In genomic region chr21:45642122-45642813, GRCh38 we compare ENCODE assay signal across 10 cellular contexts. TPM values are rescaled to one million over a fixed set of nuclear protein-coding genes. Genes with fewer than 3 reads are reported as not detected.
A peak's percentile ranks its signal among the peaks of the same experiment; 100 is the strongest.
DNase-seq lines count a peak whose midpoint lies in the region; ATAC-seq, FAIRE-seq and TF ChIP-seq lines count a peak whose summit lies in the region.
"Had no signal": no experiment of that assay in that cellular context is flagged by ENCODE, and none has a peak within 500 bp of the region (broad histone marks: within the 10 kb centered on the region; RNA-seq: fewer than 3 reads in every experiment).

No MANE protein-coding gene starts in this region.

- no peak overlapping the region for H3K27ac ChIP-seq in CD8-positive, alpha-beta T cell (ENCODE audit: low read depth, low read length)
- no peak overlapping the region for H3K27ac ChIP-seq in endothelial cell of umbilical vein (ENCODE audit: insufficient read depth, low read depth, low read length)
- H3K27ac ChIP-seq in pancreas = no peak overlapping the region

- no peak for TF ChIP-seq CTCF in CD8-positive, alpha-beta T cell (IDR thresholded peaks at IDR 0.05)
- TF ChIP-seq CTCF in endothelial cell of umbilical vein (IDR thresholded peaks at IDR 0.05; ENCODE audit: extremely low read depth in 1 of 2, insufficient read depth in 1 of 2, low read depth in 1 of 2, low read length in 2 of 2) = no peak
- TF ChIP-seq CTCF in pancreas (IDR thresholded peaks at IDR 0.05) = no peak

- no peak for ATAC-seq in CD8-positive, alpha-beta T cell
- ATAC-seq in HG02571 (IDR thresholded peaks at IDR 0.05; ENCODE audit: unreplicated experiment) = peak; percentile 18
- no peak for ATAC-seq in pancreas
- ATAC-seq in GM21737 (IDR thresholded peaks at IDR 0.05; ENCODE audit: unreplicated experiment) = no peak

- no peaks in the 10 kb centered on the region for H3K36me3 ChIP-seq in CD8-positive, alpha-beta T cell (ENCODE audit: insufficient read depth, low read length)
- no peaks in the 10 kb centered on the region for H3K36me3 ChIP-seq in endothelial cell of umbilical vein (ENCODE audit: control insufficient read depth in 2 of 2, extremely low read depth in 1 of 2, insufficient read depth in 2 of 2, low read length in 2 of 2)
- no peaks in the 10 kb centered on the region for H3K36me3 ChIP-seq in pancreas

- 11 to 15% methylated on average over 71 to 91 of the region's 91 CpGs for WGBS in pancreas, 2 donors

- intact Hi-C loops in CD8-positive, alpha-beta T cell (cut with DNase I, micrococcal nuclease) = loop anchor here (2.0 to 10.0 kb wide), 6 partner anchors 27 to 825 kb away; partner anchors contain the start of genes ADARB1 (in 1 of the 2), COL6A1 (in 1 of the 2), LSS (in 1 of the 2) and SUMO3 (in 1 of the 2)
- intact Hi-C loops in endothelial cell of umbilical vein (cut with micrococcal nuclease) (loop anchor here (2.0 kb wide), 2 partner anchors 51 to 85 kb away; no protein-coding TSS in a partner anchor), pancreas (cut with DNase I) (no loop called here)

- POLR2A ChIA-PET in CD8-positive, alpha-beta T cell (lab: Charles Lee) = no interaction called here
- POLR2A ChIA-PET in endothelial cell of umbilical vein (lab: Charles Lee) = no interaction called here

- H3K4me3 Mint-ChIP-seq in CD8-positive, alpha-beta T cell = peak overlapping the region; percentile 67

- H3K27ac Mint-ChIP-seq in CD8-positive, alpha-beta T cell = no peak overlapping the region

- no TSS peak for BruUV-seq in endothelial cell of umbilical vein (replicated peaks; lab: Mats Ljungman, UMichigan)

- peak overlapping the region; percentile 24 for H2AFZ ChIP-seq in endothelial cell of umbilical vein (ENCODE audit: low read depth, low read length)

- no peak overlapping the region for H3K9ac ChIP-seq in endothelial cell of umbilical vein (replicated peaks; ENCODE audit: extremely low read depth, insufficient read depth, low read length)

- H3K4me1 Mint-ChIP-seq in CD8-positive, alpha-beta T cell (ENCODE audit: low read depth) = peaks cover 33% of the 10 kb centered on the region

- CTCF ChIA-PET in CD8-positive, alpha-beta T cell (lab: Charles Lee) = no interaction called here
- CTCF ChIA-PET in endothelial cell of umbilical vein (lab: Charles Lee) = no interaction called here

- peaks cover 21% of the 10 kb centered on the region for H3K27me3 Mint-ChIP-seq in CD8-positive, alpha-beta T cell (ENCODE audit: low read depth)

- peaks cover 21% of the 10 kb centered on the region for H3K4me1 ChIP-seq in CD8-positive, alpha-beta T cell (ENCODE audit: insufficient read depth, low read length)
- H3K4me1 ChIP-seq in endothelial cell of umbilical vein (ENCODE audit: control insufficient read depth, extremely low read depth, insufficient read depth, low read length) = no peaks in the 10 kb centered on the region
- H3K4me1 ChIP-seq in pancreas = no peaks in the 10 kb centered on the region

- H3K36me3 Mint-ChIP-seq in CD8-positive, alpha-beta T cell = no peaks in the 10 kb centered on the region
- H3K36me3 Mint-ChIP-seq: IgD-negative memory B cell had no signal

- dilution Hi-C loops in endothelial cell of umbilical vein (cut with MboI; ENCODE audit: extremely low pct_ligation_motif_present, low sequenced_read_pairs) = no loop called here

- FAIRE-seq in endothelial cell of umbilical vein (lab: Jason Lieb, UNC) (no peak), pancreas (lab: Jason Lieb, UNC) (no peak)
- FAIRE-seq: endometrium had no signal

- no peaks in the 10 kb centered on the region for H4K20me1 ChIP-seq in endothelial cell of umbilical vein (replicated peaks; ENCODE audit: control insufficient read depth, extremely low read depth, insufficient read depth, low read length)

- no peak overlapping the region for H3K4me2 ChIP-seq in endothelial cell of umbilical vein (ENCODE audit: insufficient read depth, low read length)

- no peak for DNase-seq in CD8-positive, alpha-beta T cell
- DNase-seq in endothelial cell of umbilical vein (ENCODE audit: low read depth, low spot score) (no peak), pancreas (peak in 4 of 6 donors; percentile 33 to 79 (median 62)), GM19238 (ENCODE audit: insufficient read length, low spot score) (no peak), foreskin melanocyte (no peak)
- DNase-seq in activated CD4-positive, alpha-beta T cell treated with anti-CD3 and anti-CD28 coated beads, Interleukin-2, amount 50 U/mL, for 1 hour = no peak

- peaks cover 15% of the 10 kb centered on the region for H3K27me3 ChIP-seq in CD8-positive, alpha-beta T cell (ENCODE audit: insufficient read depth, low read length)
- H3K27me3 ChIP-seq in endothelial cell of umbilical vein (ENCODE audit: control insufficient read depth in 2 of 2, insufficient read depth in 2 of 2, low read length in 2 of 2) = peaks cover 13 to 29% of the 10 kb centered on the region in 2 experiments
- no peaks in the 10 kb centered on the region for H3K27me3 ChIP-seq in pancreas

- no peak overlapping the region for H3K4me3 ChIP-seq in CD8-positive, alpha-beta T cell (ENCODE audit: low read depth, low read length)
- H3K4me3 ChIP-seq in endothelial cell of umbilical vein (replicated peaks in 1 of 3; ENCODE audit: insufficient read depth in 1 of 3, low read depth in 1 of 3, low read length in 3 of 3) = no peak overlapping the region
- peak overlapping the region in 2 of 4 donors; percentile 21 to 37 for H3K4me3 ChIP-seq in pancreas

- TF ChIP-seq POLR2A in endothelial cell of umbilical vein (IDR thresholded peaks at IDR 0.05; ENCODE audit: low read depth, low read length) = no peak

- no peaks in the 10 kb centered on the region for H3K9me1 ChIP-seq in endothelial cell of umbilical vein (replicated peaks; ENCODE audit: control insufficient read depth, extremely low read depth, insufficient read depth, low read length)

- no peaks in the 10 kb centered on the region for H3K79me2 ChIP-seq in endothelial cell of umbilical vein (ENCODE audit: control insufficient read depth, insufficient read depth, low read length)

- H3K9me3 ChIP-seq in CD8-positive, alpha-beta T cell (ENCODE audit: low read length) = no peaks in the 10 kb centered on the region
- no peaks in the 10 kb centered on the region for H3K9me3 ChIP-seq in endothelial cell of umbilical vein (replicated peaks; ENCODE audit: control insufficient read depth, insufficient read depth, low read length)
- H3K9me3 ChIP-seq in pancreas = no peaks in the 10 kb centered on the region

- no peaks in the 10 kb centered on the region for H3K9me3 Mint-ChIP-seq in CD8-positive, alpha-beta T cell
- H3K9me3 Mint-ChIP-seq: IgD-negative memory B cell had no signal

TF ChIP-seq in endothelial cell of umbilical vein, 7 proteins besides CTCF, POLR2A, EP300 and RAD21:
- TF ChIP-seq POLR2AphosphoS5 (IDR thresholded peaks at IDR 0.05; ENCODE audit: insufficient read depth, low read depth, low read length) (no peak), EZH2 (IDR thresholded peaks at IDR 0.05; ENCODE audit: borderline replicate concordance, low read depth, low read length, severe bottlenecking) (peak; percentile 67)

RNA-seq across cellular contexts. Expression of gene PCBP3, which starts 1.3 kb away (rescaled TPM):
- 1 to 10 TPM; 1.3 to 2.4 TPM for total RNA-seq in CD8-positive, alpha-beta T cell
- total RNA-seq in endothelial cell of umbilical vein = 0.39 and 1.1 TPM in 2 replicates
- 0.06 TPM in 1 of 2 replicates, not detected in the other for polyA plus RNA-seq in endothelial cell of umbilical vein
- not detected in 2 replicates for polyA plus RNA-seq in endothelial cell of umbilical vein (2011; cell fraction: cytosol; rRNA removed)
- polyA plus RNA-seq in endothelial cell of umbilical vein (2011; cell fraction: nucleus; rRNA removed) = 0.08 and 0.66 TPM in 2 replicates
- 0.25 and 0.35 TPM in 2 replicates for polyA plus RNA-seq in endothelial cell of umbilical vein (2012)
- polyA minus RNA-seq in endothelial cell of umbilical vein = not detected in 2 replicates
- polyA minus RNA-seq in endothelial cell of umbilical vein (2011; cell fraction: cytosol; rRNA and poly(A)+ RNA removed) = not detected
- 0.72 TPM in 1 of 2 replicates, not detected in the other for polyA minus RNA-seq in endothelial cell of umbilical vein (2011; cell fraction: nucleus; rRNA and poly(A)+ RNA removed)
- total RNA-seq in pancreas = 1 to 10 TPM in 4 of 6 donors, under 1 TPM in 2; 0.83 to 2.7 (median 1.6) TPM
- 1 to 10 TPM; 1.7 to 4.3 TPM for polyA plus RNA-seq in pancreas

Comparison
In these comparisons a context has a peak if more than half of its experiments do, and no peak if none do; other contexts are left out.
1. DNase-seq: peak in pancreas (4 of 6); none in CD8-positive, alpha-beta T cell (0 of 7), endothelial cell of umbilical vein (single experiment), GM19238 (single experiment), activated CD4-positive, alpha-beta T cell treated with anti-CD3 and anti-CD28 coated beads, Interleukin-2, amount 50 U/mL, for 1 hour (single experiment) and foreskin melanocyte (single experiment).
2. intact Hi-C loops: an anchor here in CD8-positive, alpha-beta T cell (2.0 to 10.0 kb wide) and endothelial cell of umbilical vein (2.0 kb wide); none called in pancreas.